8 cellular contexts compared by ENCODE assay signal in the genomic region with DNA sequence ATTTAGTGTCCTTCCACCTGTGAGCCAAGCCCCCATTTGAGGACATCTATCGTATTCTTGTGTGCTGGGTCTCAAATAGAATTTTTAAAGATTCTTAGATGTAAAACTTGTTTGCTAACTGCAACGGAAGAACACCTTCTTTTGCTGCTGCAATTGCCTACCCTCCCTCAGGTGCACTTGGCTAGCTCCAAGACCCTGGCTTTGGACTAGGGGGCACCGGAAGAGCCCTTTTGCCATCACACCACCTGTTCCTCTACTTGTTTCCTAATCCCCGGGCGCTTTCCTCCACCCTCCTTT. TPM values are rescaled to one million over a fixed set of nuclear protein-coding genes. Genes with fewer than 3 reads are reported as not detected.
DNase-seq lines count a peak whose midpoint lies in the region; ATAC-seq and TF ChIP-seq lines count a peak whose summit lies in the region.

No MANE protein-coding gene starts in this region.

- H3K27me3 ChIP-seq in thoracic aorta (replicated peaks; ENCODE audit: insufficient read depth): no peaks in the 10 kb centered on the region

- POLR2A ChIA-PET in activated CD4-positive, alpha-beta memory T cell treated with anti-CD3 and anti-CD28 coated beads for 36 hours (lab: Charles Lee): interaction anchor here (1.0 to 3.3 kb wide), 6 partner anchors 9 to 394 kb away, joined by 3 to 19 read pairs (median 4); a partner anchor contains a TSS

- H3K9me3 ChIP-seq in iPS-18c (ENCODE audit: control insufficient read depth, insufficient read depth, low read length) (no peaks in the 10 kb centered on the region), thoracic aorta (no peaks in the 10 kb centered on the region)

- H3K27me3 Mint-ChIP-seq in activated T-cell treated with anti-CD3 and anti-CD28 coated beads, Interleukin-2, amount 50 U/mL, for 72 hours (ENCODE audit: low read depth): no peaks in the 10 kb centered on the region
- no peaks in the 10 kb centered on the region for H3K27me3 Mint-ChIP-seq in activated CD4-positive, alpha-beta memory T cell treated with anti-CD3 and anti-CD28 coated beads for 36 hours

- peaks cover 40% of the 10 kb centered on the region for H3K4me1 Mint-ChIP-seq in activated T-cell treated with anti-CD3 and anti-CD28 coated beads, Interleukin-2, amount 50 U/mL, for 72 hours (ENCODE audit: low read depth)
- peaks cover 39% of the 10 kb centered on the region for H3K4me1 Mint-ChIP-seq in activated CD4-positive, alpha-beta memory T cell treated with anti-CD3 and anti-CD28 coated beads for 36 hours (ENCODE audit: low read depth)

- H3K4me3 ChIP-seq in iPS-18c (ENCODE audit: insufficient read depth, low read depth, low read length) (peak overlapping the region; percentile 74), thoracic aorta (peak overlapping the region; percentile 100)

- no peak overlapping the region for H3K27ac ChIP-seq in thoracic aorta

- H3K36me3 Mint-ChIP-seq in activated T-cell treated with anti-CD3 and anti-CD28 coated beads, Interleukin-2, amount 50 U/mL, for 72 hours (ENCODE audit: insufficient read depth in 2 of 2): peaks cover 11 to 26% of the 10 kb centered on the region in 2 donors
- peaks cover 41% of the 10 kb centered on the region for H3K36me3 Mint-ChIP-seq in activated CD4-positive, alpha-beta memory T cell treated with anti-CD3 and anti-CD28 coated beads for 36 hours

- no peak for DNase-seq in activated T-cell treated with anti-CD3 and anti-CD28 coated beads, Interleukin-2, amount 50 U/mL, for 72 hours
- DNase-seq in activated T-cell treated with anti-CD3 and anti-CD28 coated beads, Interleukin-2, amount 50 U/mL, for 1 hour: no peak
- DNase-seq in activated CD4-positive, alpha-beta memory T cell treated with anti-CD3 and anti-CD28 coated beads for 36 hours: peak; percentile 15
- DNase-seq in thoracic aorta (ENCODE audit: low spot score) (no peak), hypothalamus (lab: John Stamatoyannopoulos, UW) (no peak), CD1c-positive myeloid dendritic cell (ENCODE audit: extremely low spot score) (no peak)
- no peak for DNase-seq in central memory CD4-positive, alpha-beta T cell

- no peak overlapping the region for H3K27ac Mint-ChIP-seq in activated T-cell treated with anti-CD3 and anti-CD28 coated beads, Interleukin-2, amount 50 U/mL, for 72 hours
- peak overlapping the region; percentile 5 for H3K27ac Mint-ChIP-seq in activated CD4-positive, alpha-beta memory T cell treated with anti-CD3 and anti-CD28 coated beads for 36 hours

- peak overlapping the region; percentile 93 to 94 for H3K4me3 Mint-ChIP-seq in activated T-cell treated with anti-CD3 and anti-CD28 coated beads, Interleukin-2, amount 50 U/mL, for 72 hours
- peak overlapping the region; percentile 89 for H3K4me3 Mint-ChIP-seq in activated CD4-positive, alpha-beta memory T cell treated with anti-CD3 and anti-CD28 coated beads for 36 hours

- intact Hi-C loops in activated CD4-positive, alpha-beta memory T cell treated with anti-CD3 and anti-CD28 coated beads for 36 hours (cut with micrococcal nuclease): loop anchor here (5.0 kb wide), 2 partner anchors 164 to 359 kb away; a partner anchor contains a TSS

- peaks cover 23 to 32% of the 10 kb centered on the region in 2 donors for H3K4me1 ChIP-seq in thoracic aorta (ENCODE audit: control insufficient read depth in 1 of 2, low read depth in 2 of 2)

- H3K9me3 Mint-ChIP-seq in activated T-cell treated with anti-CD3 and anti-CD28 coated beads, Interleukin-2, amount 50 U/mL, for 72 hours: no peaks in the 10 kb centered on the region
- H3K9me3 Mint-ChIP-seq in activated CD4-positive, alpha-beta memory T cell treated with anti-CD3 and anti-CD28 coated beads for 36 hours: no peaks in the 10 kb centered on the region

- CTCF ChIA-PET in activated CD4-positive, alpha-beta memory T cell treated with anti-CD3 and anti-CD28 coated beads for 36 hours (lab: Charles Lee): interaction anchor here (0.9 to 2.6 kb wide), 8 partner anchors 11 to 368 kb away, joined by 3 to 15 read pairs (median 4); a partner anchor contains a TSS

- TF ChIP-seq CTCF in thoracic aorta (IDR thresholded peaks at IDR 0.05): no peak

- peaks cover 32% of the 10 kb centered on the region for H3K36me3 ChIP-seq in thoracic aorta

- ATAC-seq in activated T-cell treated with anti-CD3 and anti-CD28 coated beads, Interleukin-2, amount 50 U/mL, for 72 hours (replicated peaks in 1 of 2): no peak
- no peak for ATAC-seq in thoracic aorta (ENCODE audit: insufficient number of reproducible peaks, low FRiP score, low read depth)

RNA-seq across cellular contexts. Expression of a gene that starts 1.1 kb away (rescaled TPM):
- 100 to 1,000 TPM; 434 to 439 TPM for total RNA-seq in activated T-cell treated with anti-CD3 and anti-CD28 coated beads, Interleukin-2, amount 50 U/mL, for 72 hours
- total RNA-seq in activated CD4-positive, alpha-beta memory T cell treated with anti-CD3 and anti-CD28 coated beads for 36 hours: 100 to 1,000 TPM; 755 to 762 TPM
- 100 to 1,000 TPM; 145 to 187 TPM for total RNA-seq in thoracic aorta

RNA-seq across cellular contexts. Expression of a gene that starts 39.0 kb away (rescaled TPM):
- total RNA-seq in activated T-cell treated with anti-CD3 and anti-CD28 coated beads, Interleukin-2, amount 50 U/mL, for 72 hours: 10 to 100 TPM; 39.5 to 43.6 TPM
- 10 to 100 TPM; 41.9 to 45.5 TPM for total RNA-seq in activated CD4-positive, alpha-beta memory T cell treated with anti-CD3 and anti-CD28 coated beads for 36 hours
- total RNA-seq in thoracic aorta: 10 to 100 TPM; 38.6 to 59.4 TPM

RNA-seq across cellular contexts. Expression of a gene that starts 58.4 kb away (rescaled TPM):
- 100 to 1,000 TPM; 154 to 163 TPM for total RNA-seq in activated T-cell treated with anti-CD3 and anti-CD28 coated beads, Interleukin-2, amount 50 U/mL, for 72 hours
- total RNA-seq in activated CD4-positive, alpha-beta memory T cell treated with anti-CD3 and anti-CD28 coated beads for 36 hours: 100 to 1,000 TPM; 109 to 112 TPM
- total RNA-seq in thoracic aorta: 10 to 100 TPM; 13.8 to 18.6 TPM

Comparison
In these comparisons a context has a peak if more than half of its experiments do, and no peak if none do; other contexts are left out.
1. RNA of a gene that starts 58.4 kb away (total RNA-seq): 154 to 163 TPM in activated T-cell treated with anti-CD3 and anti-CD28 coated beads, Interleukin-2, amount 50 U/mL, for 72 hours and 109 to 112 TPM in activated CD4-positive, alpha-beta memory T cell treated with anti-CD3 and anti-CD28 coated beads for 36 hours; 13.8 to 18.6 TPM in thoracic aorta; every median in the first group is over 4 times any median in the second.